6 cellular contexts compared by ENCODE assay signal in genomic region chr1:157460381-157460780, GRCh38.
"Had no signal": no experiment of that assay in that cellular context is flagged by ENCODE, and none has a peak within 500 bp of the region (broad histone marks: within the 10 kb centered on the region; RNA-seq: fewer than 3 reads in every experiment).

No MANE protein-coding gene starts in this region.

- DNase-seq: H9, HCEC 1CT, KBM-7 had no signal

- H3K27ac ChIP-seq: HL-60 had no signal

- H3K4me3 ChIP-seq: GM23338 had no signal

- ATAC-seq: GM23338, HepG2 had no signal
